Comparison of ENCODE assay signal across 1 cellular context in genomic region chr6:30480536-30481156, GRCh38.
A peak's percentile ranks its signal among the peaks of the same experiment; 100 is the strongest.
TF ChIP-seq lines count a peak whose summit lies in the region.

No MANE protein-coding gene starts in this region.

TF ChIP-seq in GM12878, 131 proteins besides CTCF, POLR2A, EP300 and RAD21 (continued from another document):
- TF ChIP-seq MTA3 (IDR thresholded peaks at IDR 0.05; ENCODE audit: borderline replicate concordance, low read length) = no peak
- 0 out of 2 replicates have a peak, but pooled peaks have one; percentile 18 for TF ChIP-seq RUNX3 (IDR thresholded peaks at IDR 0.05; ENCODE audit: low read length)
- no peak for TF ChIP-seq FOXM1 (IDR thresholded peaks at IDR 0.05; ENCODE audit: low read depth, low read length)
- TF ChIP-seq, protein P1, sequence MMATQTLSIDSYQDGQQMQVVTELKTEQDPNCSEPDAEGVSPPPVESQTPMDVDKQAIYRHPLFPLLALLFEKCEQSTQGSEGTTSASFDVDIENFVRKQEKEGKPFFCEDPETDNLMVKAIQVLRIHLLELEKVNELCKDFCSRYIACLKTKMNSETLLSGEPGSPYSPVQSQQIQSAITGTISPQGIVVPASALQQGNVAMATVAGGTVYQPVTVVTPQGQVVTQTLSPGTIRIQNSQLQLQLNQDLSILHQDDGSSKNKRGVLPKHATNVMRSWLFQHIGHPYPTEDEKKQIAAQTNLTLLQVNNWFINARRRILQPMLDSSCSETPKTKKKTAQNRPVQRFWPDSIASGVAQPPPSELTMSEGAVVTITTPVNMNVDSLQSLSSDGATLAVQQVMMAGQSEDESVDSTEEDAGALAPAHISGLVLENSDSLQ (IDR thresholded peaks at IDR 0.05) = no peak
- TF ChIP-seq IKZF1 (conservative IDR thresholded peaks at IDR 0.05) = 0 out of 2 replicates have a peak, but pooled peaks have one; percentile 20
- no peak for TF ChIP-seq HDGF (IDR thresholded peaks at IDR 0.05)
- no peak for TF ChIP-seq CUX1 (IDR thresholded peaks at IDR 0.05; ENCODE audit: insufficient replicate concordance, low read depth, low read length)
TF ChIP-seq in GM12878: peak in this region for 4.
